Comparison of ENCODE assay signal across 27 cellular contexts in genomic region chr9:16356196-16356765, GRCh38.
"Had no signal": no experiment of that assay in that cellular context is flagged by ENCODE, and none has a peak within 500 bp of the region (broad histone marks: within the 10 kb centered on the region; RNA-seq: fewer than 3 reads in every experiment).

No MANE protein-coding gene starts in this region.

- DNase-seq: activated CD4-positive, alpha-beta T cell treated with anti-CD3 and anti-CD28 coated beads, Interleukin-2, amount 10 ng/mL, durations not matched to agents 7 days and 5 days; activated CD4-positive, alpha-beta T cell treated with anti-CD3 and anti-CD28 coated beads, Interleukin-2, amount 50 U/mL, for 48 hours; activated CD8-positive, alpha-beta memory T cell treated with anti-CD3 and anti-CD28 coated beads, Interleukin-2, amount 50 U/mL, for 4 hours; activated CD8-positive, alpha-beta T cell treated with anti-CD3 and anti-CD28 coated beads, Interleukin-2, amount 10 ng/mL, durations not matched to agents 7 days and 5 days; activated gamma-delta T cell; activated naive CD4-positive, alpha-beta T cell treated with Interleukin-2 at 50 U/mL for 16 hours; activated naive CD8-positive, alpha-beta T cell treated with anti-CD3 and anti-CD28 coated beads, Interleukin-2, amount 10 ng/mL, durations not matched to agents 7 days and 5 days; activated T-cell treated with anti-CD3 and anti-CD28 coated beads, Interleukin-2, amount 50 U/mL, for 1 hour; activated T-cell treated with anti-CD3 and anti-CD28 coated beads, Interleukin-2, amount 50 U/mL, for 72 hours; body of pancreas; Kasumi-1; KG1; MG63; NCI-H1048; NCI-H1105 treated with DMSO at 0.1 percent for 48 hours; NCI-H1436; NCI-H1694; NCI-H2029; NCI-H345; NCI-H524 treated with DMSO at 0.1 percent for 48 hours; NK-92 treated with Interleukin-12 subunit alpha and Interleukin-12 subunit beta, amount 100 ng/mL, for 24 hours; PC-3; Peyer's patch; RPMI8226; SHP77 treated with DMSO at 0.1 percent for 48 hours; SK-N-SH had no signal

- ATAC-seq: activated CD8-positive, alpha-beta T cell treated with anti-CD3 and anti-CD28 coated beads, Interleukin-2, amount 10 ng/mL, durations not matched to agents 7 days and 5 days; activated T-cell treated with anti-CD3 and anti-CD28 coated beads, Interleukin-2, amount 50 U/mL, for 72 hours; activated T-helper 17 cell treated with anti-CD3 and anti-CD28 coated beads, Interleukin-2, amount 50 U/mL, for 72 hours; body of pancreas; PC-3 had no signal
